In genomic region chr5:50699737-50700136, GRCh38 we compare ENCODE assay signal across 18 cellular contexts. TPM values are rescaled to one million over a fixed set of nuclear protein-coding genes. Genes with fewer than 3 reads are reported as not detected.
DNase-seq lines count a peak whose midpoint lies in the region; ATAC-seq, FAIRE-seq and TF ChIP-seq lines count a peak whose summit lies in the region.
"Had no signal": no experiment of that assay in that cellular context is flagged by ENCODE, and none has a peak within 500 bp of the region (broad histone marks: within the 10 kb centered on the region; RNA-seq: fewer than 3 reads in every experiment).

No MANE protein-coding gene starts in this region.

- H3K36me3 Mint-ChIP-seq in Calu3 (ENCODE audit: insufficient read depth, unreplicated experiment): no peaks in the 10 kb centered on the region
- H3K36me3 Mint-ChIP-seq: type B pancreatic cell had no signal

- no peaks in the 10 kb centered on the region for H3K9me3 ChIP-seq in small intestine (ENCODE audit: control insufficient read depth, low read depth)
- H3K9me3 ChIP-seq: pancreas had no signal

- BruUV-seq in Calu3 (replicated peaks; lab: Mats Ljungman, UMichigan): no TSS peak

- H3K4me1 Mint-ChIP-seq in stimulated activated naive CD8-positive, alpha-beta T cell treated with anti-CD3 and anti-CD28 coated beads, Interleukin-15, amount 100 ng/mL, for 72 hours: peaks cover 73% of the 10 kb centered on the region
- peaks cover 27% of the 10 kb centered on the region for H3K4me1 Mint-ChIP-seq in Calu3 (ENCODE audit: low read depth, unreplicated experiment)

- H3K4me3 Mint-ChIP-seq in stimulated activated naive CD8-positive, alpha-beta T cell treated with anti-CD3 and anti-CD28 coated beads, Interleukin-15, amount 100 ng/mL, for 72 hours: peak overlapping the region in 1 of 2 donors; percentile 4
- H3K4me3 Mint-ChIP-seq in Calu3 (ENCODE audit: low read depth, unreplicated experiment): no peak overlapping the region
- H3K4me3 Mint-ChIP-seq: B cell, endodermal cell, type B pancreatic cell had no signal

- peaks cover 3 to 4% of the 10 kb centered on the region in 2 donors for H3K4me1 ChIP-seq in small intestine (ENCODE audit: control insufficient read depth in 2 of 2, insufficient read depth in 1 of 2, low read depth in 1 of 2, low read length in 1 of 2)

- no peak overlapping the region for H3K27ac Mint-ChIP-seq in stimulated activated naive CD8-positive, alpha-beta T cell treated with anti-CD3 and anti-CD28 coated beads, Interleukin-15, amount 100 ng/mL, for 72 hours
- no peak overlapping the region for H3K27ac Mint-ChIP-seq in Calu3 (ENCODE audit: unreplicated experiment)
- H3K27ac Mint-ChIP-seq: B cell, endodermal cell, type B pancreatic cell had no signal

- DNase-seq in stimulated activated CD4-positive, alpha-beta T cell treated with anti-CD3 and anti-CD28 coated beads, Interleukin-1b, Interleukin-23, amount 100 ng/mL, for 48 hours: peak; percentile 36
- no peak for DNase-seq in stimulated activated CD4-positive, alpha-beta T cell treated with anti-CD3 and anti-CD28 coated beads, Interleukin-12 subunit alpha, Interleukin-12 subunit beta, amount 100 ng/mL, for 4 hours
- DNase-seq in OCI-M1 (lab: John Stamatoyannopoulos, UW): peak; percentile 35
- peak; percentile 18 for DNase-seq in choroid plexus epithelial cell (ENCODE audit: low read depth)
- DNase-seq in stimulated activated naive CD8-positive, alpha-beta T cell treated with anti-CD3 and anti-CD28 coated beads, Interleukin-15, amount 100 ng/mL, for 72 hours: peak in 1 of 2 donors; percentile 16
- no peak for DNase-seq in midbrain (lab: John Stamatoyannopoulos, UW)
- DNase-seq in small intestine: no peak
- DNase-seq in Calu3: no peak
- DNase-seq: activated gamma-delta T cell; endodermal cell; NCI-H1417; NCI-H345; pancreas; stimulated activated CD8-positive, alpha-beta memory T cell treated with anti-CD3 and anti-CD28 coated beads, Interleukin-4, amount 100 ng/mL, for 48 hours had no signal

- no peak for TF ChIP-seq CTCF in choroid plexus epithelial cell (conservative IDR thresholded peaks at IDR 0.05; ENCODE audit: low read depth, low read length)
- TF ChIP-seq CTCF in Calu3 (IDR thresholded peaks at IDR 0.05; ENCODE audit: unreplicated experiment): no peak

- H3K27ac ChIP-seq in small intestine (ENCODE audit: low read depth in 1 of 2, low read length in 1 of 2): no peak overlapping the region
- H3K27ac ChIP-seq: pancreas, VCaP had no signal

- no peaks in the 10 kb centered on the region for H3K36me3 ChIP-seq in small intestine (ENCODE audit: control insufficient read depth in 2 of 2, insufficient read depth in 2 of 2, low read length in 2 of 2)
- H3K36me3 ChIP-seq: pancreas had no signal

- H3K4me3 ChIP-seq in choroid plexus epithelial cell (ENCODE audit: low read depth, low read length) (no peak overlapping the region), small intestine (ENCODE audit: low read depth in 1 of 2, low read length in 2 of 2) (no peak overlapping the region)
- H3K4me3 ChIP-seq: pancreas had no signal

- no peaks in the 10 kb centered on the region for H3K27me3 ChIP-seq in small intestine (ENCODE audit: control insufficient read depth in 2 of 2, insufficient read depth in 2 of 2, low read length in 2 of 2)
- H3K27me3 ChIP-seq: pancreas had no signal

- no peaks in the 10 kb centered on the region for H3K27me3 Mint-ChIP-seq in stimulated activated naive CD8-positive, alpha-beta T cell treated with anti-CD3 and anti-CD28 coated beads, Interleukin-15, amount 100 ng/mL, for 72 hours
- no peaks in the 10 kb centered on the region for H3K27me3 Mint-ChIP-seq in Calu3 (ENCODE audit: unreplicated experiment)
- H3K27me3 Mint-ChIP-seq: B cell, type B pancreatic cell had no signal

- ATAC-seq in stimulated activated naive CD8-positive, alpha-beta T cell treated with anti-CD3 and anti-CD28 coated beads, Interleukin-15, amount 100 ng/mL, for 72 hours: peak; percentile 92
- ATAC-seq: pancreas had no signal

- CTCF ChIA-PET in Calu3 (lab: Charles Lee): no interaction called here

- WGBS in small intestine, 3 donors: 92 to 98% (median 94%) methylated on average over 2 of the region's 2 CpGs

- intact Hi-C loops in Calu3 (cut with micrococcal nuclease; ENCODE audit: unreplicated experiment): no loop called here

- FAIRE-seq in small intestine (lab: Jason Lieb, UNC): no peak
- FAIRE-seq: GM12892, pancreas had no signal

- H3K9me3 Mint-ChIP-seq in stimulated activated naive CD8-positive, alpha-beta T cell treated with anti-CD3 and anti-CD28 coated beads, Interleukin-15, amount 100 ng/mL, for 72 hours: no peaks in the 10 kb centered on the region
- no peaks in the 10 kb centered on the region for H3K9me3 Mint-ChIP-seq in Calu3 (ENCODE audit: low read depth, unreplicated experiment)
- H3K9me3 Mint-ChIP-seq: endodermal cell, type B pancreatic cell had no signal

RNA-seq across cellular contexts. Expression of gene PARP8, which starts 33.3 kb away (rescaled TPM):
- 10 to 100 TPM in 1 of 3 donors, 1 to 10 TPM in 2; 6.5 to 10.7 (median 9.0) TPM for polyA plus RNA-seq in small intestine
- 42.7 and 44.1 TPM in 2 replicates for total RNA-seq in Calu3 (2022)

Comparison
In these comparisons a context has a peak if more than half of its experiments do, and no peak if none do; other contexts are left out.
1. DNase-seq: peak in stimulated activated CD4-positive, alpha-beta T cell treated with anti-CD3 and anti-CD28 coated beads, Interleukin-1b, Interleukin-23, amount 100 ng/mL, for 48 hours (single experiment), OCI-M1 (single experiment) and choroid plexus epithelial cell (single experiment); none in stimulated activated CD4-positive, alpha-beta T cell treated with anti-CD3 and anti-CD28 coated beads, Interleukin-12 subunit alpha, Interleukin-12 subunit beta, amount 100 ng/mL, for 4 hours (single experiment), midbrain (single experiment), small intestine (single experiment) and Calu3 (single experiment).